19 cellular contexts compared by ENCODE assay signal in genomic region chrX:97672608-97673007, GRCh38.
"Had no signal": no experiment of that assay in that cellular context is flagged by ENCODE, and none has a peak within 500 bp of the region (broad histone marks: within the 10 kb centered on the region; RNA-seq: fewer than 3 reads in every experiment).

No MANE protein-coding gene starts in this region.

- H3K4me1 ChIP-seq: lower lobe of right lung, tibial artery had no signal

- H3K4me3 Mint-ChIP-seq: activated CD8-positive, alpha-beta memory T cell treated with anti-CD3 and anti-CD28 coated beads, Interleukin-2, amount 10 ng/mL, durations not matched to agents 7 days and 5 days; activated T-cell treated with anti-CD3 and anti-CD28 coated beads, Interleukin-2, amount 50 U/mL, for 24 hours; endodermal cell; mesothelial cell of epicardium; naive thymus-derived CD4-positive, alpha-beta T cell; stimulated activated effector memory CD8-positive, alpha-beta T cell treated with anti-CD3 and anti-CD28 coated beads, Interleukin-12 subunit alpha, Interleukin-12 subunit beta, amount 100 ng/mL, for 72 hours had no signal

- H3K36me3 ChIP-seq: brain microvascular endothelial cell, lower lobe of right lung, tibial artery had no signal

- H3K9me3 Mint-ChIP-seq: activated naive CD4-positive, alpha-beta T cell treated with anti-CD3 and anti-CD28 coated beads, Interleukin-2, amount 50 U/mL, for 72 hours; activated T-cell treated with anti-CD3 and anti-CD28 coated beads, Interleukin-2, amount 50 U/mL, for 24 hours; endodermal cell; naive thymus-derived CD4-positive, alpha-beta T cell; stimulated activated effector memory CD8-positive, alpha-beta T cell treated with anti-CD3 and anti-CD28 coated beads, Interleukin-12 subunit alpha, Interleukin-12 subunit beta, amount 100 ng/mL, for 72 hours had no signal

- H3K27me3 Mint-ChIP-seq: activated CD8-positive, alpha-beta memory T cell treated with anti-CD3 and anti-CD28 coated beads, Interleukin-2, amount 10 ng/mL, durations not matched to agents 7 days and 5 days had no signal

- H3K27me3 ChIP-seq: brain microvascular endothelial cell, tibial artery had no signal

- H3K9me3 ChIP-seq: lower lobe of right lung, tibial artery had no signal

- H3K36me3 Mint-ChIP-seq: activated CD8-positive, alpha-beta memory T cell treated with anti-CD3 and anti-CD28 coated beads, Interleukin-2, amount 10 ng/mL, durations not matched to agents 7 days and 5 days; activated naive CD4-positive, alpha-beta T cell treated with anti-CD3 and anti-CD28 coated beads, Interleukin-2, amount 50 U/mL, for 72 hours; mesothelial cell of epicardium; naive thymus-derived CD4-positive, alpha-beta T cell; stimulated activated effector memory CD8-positive, alpha-beta T cell treated with anti-CD3 and anti-CD28 coated beads, Interleukin-12 subunit alpha, Interleukin-12 subunit beta, amount 100 ng/mL, for 72 hours had no signal

- H3K27ac Mint-ChIP-seq: activated CD8-positive, alpha-beta memory T cell treated with anti-CD3 and anti-CD28 coated beads, Interleukin-2, amount 10 ng/mL, durations not matched to agents 7 days and 5 days; activated naive CD4-positive, alpha-beta T cell treated with anti-CD3 and anti-CD28 coated beads, Interleukin-2, amount 50 U/mL, for 72 hours; activated T-cell treated with anti-CD3 and anti-CD28 coated beads, Interleukin-2, amount 50 U/mL, for 24 hours; endodermal cell; mesothelial cell of epicardium; naive thymus-derived CD4-positive, alpha-beta T cell; stimulated activated effector memory CD8-positive, alpha-beta T cell treated with anti-CD3 and anti-CD28 coated beads, Interleukin-12 subunit alpha, Interleukin-12 subunit beta, amount 100 ng/mL, for 72 hours had no signal

- H3K4me3 ChIP-seq: lower lobe of right lung, smooth muscle cell, tibial artery had no signal

- H3K4me2 ChIP-seq: smooth muscle cell had no signal

- H3K4me1 Mint-ChIP-seq: activated CD8-positive, alpha-beta memory T cell treated with anti-CD3 and anti-CD28 coated beads, Interleukin-2, amount 10 ng/mL, durations not matched to agents 7 days and 5 days; mesothelial cell of epicardium; naive thymus-derived CD4-positive, alpha-beta T cell; stimulated activated effector memory CD8-positive, alpha-beta T cell treated with anti-CD3 and anti-CD28 coated beads, Interleukin-12 subunit alpha, Interleukin-12 subunit beta, amount 100 ng/mL, for 72 hours had no signal

- H3K27ac ChIP-seq: brain microvascular endothelial cell, lower lobe of right lung, tibial artery had no signal

- DNase-seq: activated CD4-positive, alpha-beta T cell treated with anti-CD3 and anti-CD28 coated beads, Interleukin-2, amount 50 U/mL, for 48 hours; activated CD8-positive, alpha-beta memory T cell treated with anti-CD3 and anti-CD28 coated beads, Interleukin-2, amount 10 ng/mL, durations not matched to agents 7 days and 5 days; activated effector memory CD4-positive, alpha-beta T cell treated with anti-CD3 and anti-CD28 coated beads, Interleukin-2, amount 50 U/mL, for 16 hours; activated T-cell treated with anti-CD3 and anti-CD28 coated beads, Interleukin-2, amount 50 U/mL, for 24 hours; amygdala; brain microvascular endothelial cell; cerebellar nuclear complex; dermis blood vessel endothelial cell; endodermal cell; erythroblast; hypothalamus; lower lobe of right lung; naive thymus-derived CD4-positive, alpha-beta T cell; right cardiac atrium; tibial artery had no signal
